ENCODE assay signal across 25 cellular contexts in genomic region chr12:2503762-2504161, GRCh38.
DNase-seq lines count a peak whose midpoint lies in the region; ATAC-seq, FAIRE-seq and TF ChIP-seq lines count a peak whose summit lies in the region.
"Had no signal": no experiment of that assay in that cellular context is flagged by ENCODE, and none has a peak within 500 bp of the region (broad histone marks: within the 10 kb centered on the region; RNA-seq: fewer than 3 reads in every experiment).

No MANE protein-coding gene starts in this region.

- H2AFZ ChIP-seq in K562 (ENCODE audit: low read depth, low read length): no peak overlapping the region

- no peak for ATAC-seq in K562
- ATAC-seq in activated CD8-positive, alpha-beta memory T cell treated with anti-CD3 and anti-CD28 coated beads, Interleukin-2, amount 10 ng/mL, durations not matched to agents 7 days and 5 days: no peak
- ATAC-seq: A549, GM12878 had no signal

- no peak overlapping the region for H3K4me2 ChIP-seq in K562 (ENCODE audit: insufficient read depth, low read length)
- H3K4me2 ChIP-seq: A549 had no signal

- CTCF ChIA-PET in K562 (lab: Yijun Ruan, JAX; ENCODE audit: low intra/inter-chr PET ratio): no interaction called here
- CTCF ChIA-PET in activated CD8-positive, alpha-beta memory T cell treated with anti-CD3 and anti-CD28 coated beads, Interleukin-2, amount 10 ng/mL, durations not matched to agents 7 days and 5 days (lab: Charles Lee): no interaction called here

- BruUV-seq in K562 (replicated peaks; lab: Mats Ljungman, UMichigan): no TSS peak

- no peaks in the 10 kb centered on the region for H3K9me3 Mint-ChIP-seq in activated CD8-positive, alpha-beta memory T cell treated with anti-CD3 and anti-CD28 coated beads, Interleukin-2, amount 10 ng/mL, durations not matched to agents 7 days and 5 days (ENCODE audit: low read depth)

- no peaks in the 10 kb centered on the region for H3K36me3 ChIP-seq in K562 (ENCODE audit: control insufficient read depth, insufficient read depth, low read length)
- H3K36me3 ChIP-seq in left ventricle myocardium inferior: peaks cover 8% of the 10 kb centered on the region
- H3K36me3 ChIP-seq in spleen: no peaks in the 10 kb centered on the region
- H3K36me3 ChIP-seq: SJSA1 had no signal

- peaks cover 30% of the 10 kb centered on the region for H3K27me3 Mint-ChIP-seq in activated CD8-positive, alpha-beta memory T cell treated with anti-CD3 and anti-CD28 coated beads, Interleukin-2, amount 10 ng/mL, durations not matched to agents 7 days and 5 days

- H3K36me3 Mint-ChIP-seq in activated CD8-positive, alpha-beta memory T cell treated with anti-CD3 and anti-CD28 coated beads, Interleukin-2, amount 10 ng/mL, durations not matched to agents 7 days and 5 days: no peaks in the 10 kb centered on the region
- H3K36me3 Mint-ChIP-seq: CD4-positive, alpha-beta memory T cell had no signal

- H3K9me3 ChIP-seq in K562 (replicated peaks; ENCODE audit: control insufficient read depth, insufficient read depth, low read depth, low read length) (no peaks in the 10 kb centered on the region), left ventricle myocardium inferior (replicated peaks) (no peaks in the 10 kb centered on the region), spleen (no peaks in the 10 kb centered on the region)
- H3K9me3 ChIP-seq: A549, SJSA1 had no signal

- no peak overlapping the region for H3K27ac Mint-ChIP-seq in activated CD8-positive, alpha-beta memory T cell treated with anti-CD3 and anti-CD28 coated beads, Interleukin-2, amount 10 ng/mL, durations not matched to agents 7 days and 5 days
- H3K27ac Mint-ChIP-seq: CD4-positive, alpha-beta memory T cell had no signal

- H3K9ac ChIP-seq in K562 (ENCODE audit: insufficient read depth in 1 of 2, low read depth in 2 of 2, low read length in 2 of 2): no peak overlapping the region

- TF ChIP-seq EP300 in K562 (IDR thresholded peaks at IDR 0.05; ENCODE audit: low read length): no peak

- H4K20me1 ChIP-seq in K562 (replicated peaks; ENCODE audit: control insufficient read depth, insufficient read depth, low read length): no peaks in the 10 kb centered on the region

- FAIRE-seq in HTR-8/SVneo (lab: Jason Lieb, UNC) (peak; percentile 54), K562 (lab: Jason Lieb, UNC) (no peak)
- FAIRE-seq: A549, G401.6, GM12878, H54, RCC 7860 had no signal

- no peak overlapping the region for H3K4me3 Mint-ChIP-seq in activated CD8-positive, alpha-beta memory T cell treated with anti-CD3 and anti-CD28 coated beads, Interleukin-2, amount 10 ng/mL, durations not matched to agents 7 days and 5 days
- H3K4me3 Mint-ChIP-seq: CD4-positive, alpha-beta memory T cell had no signal

- in situ Hi-C loops in K562 (cut with MboI): no loop called here

- TF ChIP-seq POLR2A in K562 (conservative IDR thresholded peaks at IDR 0.05) (no peak), spleen (IDR thresholded peaks at IDR 0.05) (no peak), erythroblast (IDR thresholded peaks at IDR 0.05; ENCODE audit: low read length) (no peak)

- H3K27me3 ChIP-seq in K562 (ENCODE audit: control insufficient read depth in 2 of 2, insufficient read depth in 2 of 2, low read length in 2 of 2) (peaks cover 2 to 37% of the 10 kb centered on the region in 2 experiments; a peak in 3 of 5 replicates), left ventricle myocardium inferior (ENCODE audit: low read depth) (no peaks in the 10 kb centered on the region), spleen (replicated peaks in 1 of 7) (peaks cover 0 to 32% (median 0%) of the 10 kb centered on the region in 7 donors)
- H3K27me3 ChIP-seq: SJSA1 had no signal

- H3K79me2 ChIP-seq in K562 (ENCODE audit: control insufficient read depth, insufficient read depth, low read length): no peaks in the 10 kb centered on the region

- POLR2A ChIA-PET in K562 (lab: Yijun Ruan, JAX): interaction anchor here (0.7 kb wide), 1 partner anchor 673 kb away, joined by 4 read pairs; no protein-coding TSS in a partner anchor

- no peaks in the 10 kb centered on the region; a peak in 1 of 5 replicates for H3K4me1 ChIP-seq in K562 (replicated peaks in 1 of 2; ENCODE audit: control insufficient read depth in 2 of 2, insufficient read depth in 2 of 2, low read length in 2 of 2)
- H3K4me1 ChIP-seq in left ventricle myocardium inferior: peaks cover 73% of the 10 kb centered on the region
- H3K4me1 ChIP-seq in spleen: peaks cover 0 to 48% (median 15%) of the 10 kb centered on the region in 6 donors
- H3K4me1 ChIP-seq: A549, SJSA1 had no signal

- H3K4me3 ChIP-seq in K562: no peak overlapping the region
- H3K4me3 ChIP-seq in left ventricle myocardium inferior: no peak overlapping the region
- H3K4me3 ChIP-seq in spleen: no peak overlapping the region
- H3K4me3 ChIP-seq: A549, GM12878, SJSA1 had no signal

- intact Hi-C loops in K562 (cut with micrococcal nuclease): no loop called here
- intact Hi-C loops in left ventricle myocardium inferior (cut with micrococcal nuclease): no loop called here
- intact Hi-C loops in spleen (cut with DNase I; ENCODE audit: low total_unique reads): no loop called here

- WGBS in K562 (ENCODE audit: insufficient coverage, low coverage, missing lambda C conversion rate): 0% methylated on average over 5 of the region's 7 CpGs
- WGBS in spleen, 5 donors: 32 to 45% (median 39%) methylated on average over 4 to 7 of the region's 7 CpGs

- peaks cover 22% of the 10 kb centered on the region for H3K4me1 Mint-ChIP-seq in activated CD8-positive, alpha-beta memory T cell treated with anti-CD3 and anti-CD28 coated beads, Interleukin-2, amount 10 ng/mL, durations not matched to agents 7 days and 5 days

- no peak for TF ChIP-seq CTCF in K562 (IDR thresholded peaks at IDR 0.05 in 2 of 3, conservative IDR thresholded peaks at IDR 0.05 in 1 of 3; ENCODE audit: insufficient read depth in 2 of 3, low read depth in 1 of 3, low read length in 3 of 3)
- no peak for TF ChIP-seq CTCF in left ventricle myocardium inferior (IDR thresholded peaks at IDR 0.05; ENCODE audit: borderline replicate concordance)
- no peak for TF ChIP-seq CTCF in spleen (IDR thresholded peaks at IDR 0.05 in 8 of 11, conservative IDR thresholded peaks at IDR 0.05 in 3 of 11)

- DNase-seq in HTR-8/SVneo (ENCODE audit: insufficient read length, low spot score) (no peak), K562 (ENCODE audit: extremely low read depth in 1 of 4, low spot score in 3 of 4) (peak in 2 of 4 experiments; percentile 9 to 20), left ventricle myocardium inferior (peak; percentile 32), spleen (no peak), erythroblast (lab: John Stamatoyannopoulos, UW) (no peak)
- DNase-seq in activated CD8-positive, alpha-beta memory T cell treated with anti-CD3 and anti-CD28 coated beads, Interleukin-2, amount 10 ng/mL, durations not matched to agents 7 days and 5 days: no peak
- DNase-seq in activated naive CD4-positive, alpha-beta T cell treated with anti-CD3 and anti-CD28 coated beads, Interleukin-2, amount 50 U/mL, for 16 hours: no peak
- DNase-seq: AML-193; C1 segment of cervical spinal cord; CD4-positive, alpha-beta memory T cell; COR-L47; DMS53; NCI-H1105; NCI-H146; NCI-H1930; NCI-H2107; NCI-H524; NCI-H748 treated with DMSO at 0.1 percent for 48 hours had no signal

- H3K9me1 ChIP-seq in K562 (ENCODE audit: control insufficient read depth, insufficient read depth, low read length): no peaks in the 10 kb centered on the region

- no peak for TF ChIP-seq RAD21 in K562 (CRISPR knock-in tag; conservative IDR thresholded peaks at IDR 0.05 in 1 of 2, IDR thresholded peaks at IDR 0.05 in 1 of 2)

- H3K27ac ChIP-seq in K562 (ENCODE audit: extremely low read depth, low read depth, low read length) (no peak overlapping the region), left ventricle myocardium inferior (replicated peaks) (peak overlapping the region; percentile 83), spleen (peak overlapping the region in 6 of 8 donors; percentile 10 to 66 (median 26))
- H3K27ac ChIP-seq: A549, HL-60, SJSA1 had no signal

TF ChIP-seq in K562, 482 proteins besides CTCF, POLR2A, EP300 and RAD21 (continues in another document):
- TF ChIP-seq CBFA2T3 (IDR thresholded peaks at IDR 0.05) (peak; percentile 39), DMBX1 (CRISPR knock-in tag; IDR thresholded peaks at IDR 0.05; ENCODE audit: borderline replicate concordance) (no peak), HMBOX1 (IDR thresholded peaks at IDR 0.05) (no peak), NONO (IDR thresholded peaks at IDR 0.05; ENCODE audit: low read depth in 2 of 2, low read length in 1 of 2) (no peak), NR0B1 (IDR thresholded peaks at IDR 0.05; ENCODE audit: partially characterized antibody) (no peak), NR3C1 (CRISPR knock-in tag; IDR thresholded peaks at IDR 0.05) (no peak), ZC3H4 (CRISPR knock-in tag; IDR thresholded peaks at IDR 0.05; ENCODE audit: borderline replicate concordance) (no peak), BCL6 (CRISPR knock-in tag; IDR thresholded peaks at IDR 0.05) (no peak)
